Comparison of ENCODE assay signal across 10 cellular contexts in genomic region chr7:116805100-116805544, GRCh38. TPM values are rescaled to one million over a fixed set of nuclear protein-coding genes. Genes with fewer than 3 reads are reported as not detected.
DNase-seq lines count a peak whose midpoint lies in the region; ATAC-seq and TF ChIP-seq lines count a peak whose summit lies in the region.
"Had no signal": no experiment of that assay in that cellular context is flagged by ENCODE, and none has a peak within 500 bp of the region (broad histone marks: within the 10 kb centered on the region; RNA-seq: fewer than 3 reads in every experiment).

No MANE protein-coding gene starts in this region.

- intact Hi-C loops in sigmoid colon (cut with DNase I) = loop anchor here (5.0 kb wide), 4 partner anchors 278 to 633 kb away; partner anchors contain the start of gene CAV1
- intact Hi-C loops in activated CD4-positive, alpha-beta T cell treated with anti-CD3 and anti-CD28 coated beads for 36 hours (cut with DNase I, micrococcal nuclease) = loop anchor here in 1 of 2 experiments (5.0 kb wide), 1 partner anchor 548 kb away; no protein-coding TSS in a partner anchor

- no peaks in the 10 kb centered on the region for H3K79me2 ChIP-seq in GM23248 (ENCODE audit: insufficient read depth)

- H3K27ac Mint-ChIP-seq in activated CD4-positive, alpha-beta T cell treated with anti-CD3 and anti-CD28 coated beads for 36 hours = no peak overlapping the region

- no peaks in the 10 kb centered on the region for H4K20me1 ChIP-seq in GM23248 (ENCODE audit: insufficient read depth)

- peaks cover 16% of the 10 kb centered on the region for H3K4me1 Mint-ChIP-seq in activated CD4-positive, alpha-beta T cell treated with anti-CD3 and anti-CD28 coated beads for 36 hours

- H3K4me3 Mint-ChIP-seq in activated CD4-positive, alpha-beta T cell treated with anti-CD3 and anti-CD28 coated beads for 36 hours = no peak overlapping the region

- no peaks in the 10 kb centered on the region for H3K9me2 ChIP-seq in GM23248 (ENCODE audit: insufficient read depth)

- H2AFZ ChIP-seq in GM23248 = peak overlapping the region; percentile 56

- no peak for TF ChIP-seq CTCF in fibroblast of the aortic adventitia (IDR thresholded peaks at IDR 0.05; ENCODE audit: insufficient read depth, low read length)
- no peak for TF ChIP-seq CTCF in sigmoid colon (IDR thresholded peaks at IDR 0.05)

- H3K9me3 ChIP-seq in GM23248 (ENCODE audit: low read depth) (no peaks in the 10 kb centered on the region), sigmoid colon (no peaks in the 10 kb centered on the region)

- no peaks in the 10 kb centered on the region for H3K36me3 ChIP-seq in GM23248 (ENCODE audit: low read depth)
- no peaks in the 10 kb centered on the region for H3K36me3 ChIP-seq in sigmoid colon

- in situ Hi-C loops in GM23248 (cut with MboI) = loop anchor here (10.0 kb wide), 2 partner anchors 130 to 210 kb away; partner anchors contain the start of gene MET

- no peak for TF ChIP-seq POLR2A in sigmoid colon (IDR thresholded peaks at IDR 0.05)

- H3K27me3 ChIP-seq in GM23248 (replicated peaks; ENCODE audit: insufficient read depth) (no peaks in the 10 kb centered on the region), sigmoid colon (no peaks in the 10 kb centered on the region)

- H3K4me2 ChIP-seq in GM23248 (ENCODE audit: unreplicated experiment) = peak overlapping the region; percentile 15

- H3K27ac ChIP-seq in GM23248 = no peak overlapping the region
- peak overlapping the region in 3 of 4 donors; percentile 10 to 64 (median 20) for H3K27ac ChIP-seq in sigmoid colon

- no peak overlapping the region for H3K9ac ChIP-seq in GM23248

- H3K4me3 ChIP-seq in GM23248 (no peak overlapping the region), fibroblast of the aortic adventitia (ENCODE audit: low read depth, low read length) (no peak overlapping the region), sigmoid colon (no peak overlapping the region)

- 23 to 31% methylated on average over 7 of the region's 7 CpGs for WGBS in GM23248 (ENCODE audit: low coverage in 1 of 2, low lambda C conversion rate in 2 of 2, missing lambda C conversion rate in 2 of 2), 2 experiments
- 13 to 51% methylated on average over 7 of the region's 7 CpGs for WGBS in sigmoid colon, 2 donors

- CTCF ChIA-PET in activated CD4-positive, alpha-beta T cell treated with anti-CD3 and anti-CD28 coated beads for 36 hours (lab: Charles Lee) = interaction anchor here (1.9 kb wide), 1 partner anchor 214 kb away, joined by 9 read pairs; no protein-coding TSS in a partner anchor

- ATAC-seq in GM18519 (IDR thresholded peaks at IDR 0.05; ENCODE audit: low FRiP score, unreplicated experiment) = no peak
- ATAC-seq in activated CD4-positive, alpha-beta T cell treated with anti-CD3 and anti-CD28 coated beads for 36 hours = no peak

- POLR2A ChIA-PET in activated CD4-positive, alpha-beta T cell treated with anti-CD3 and anti-CD28 coated beads for 36 hours (lab: Charles Lee) = no interaction called here

- no peaks in the 10 kb centered on the region for H3K9me3 Mint-ChIP-seq in activated CD4-positive, alpha-beta T cell treated with anti-CD3 and anti-CD28 coated beads for 36 hours (ENCODE audit: low read depth)

- peaks cover 61% of the 10 kb centered on the region for H3K4me1 ChIP-seq in GM23248 (ENCODE audit: insufficient read depth)
- peaks cover 0 to 54% (median 38%) of the 10 kb centered on the region in 4 donors for H3K4me1 ChIP-seq in sigmoid colon

- H3F3A ChIP-seq in GM23248 (ENCODE audit: insufficient read depth) = peaks cover 42% of the 10 kb centered on the region

- peak in 2 of 4 donors; percentile 10 to 51 for TF ChIP-seq EP300 in sigmoid colon (IDR thresholded peaks at IDR 0.05)

- H3K36me3 Mint-ChIP-seq in activated CD4-positive, alpha-beta T cell treated with anti-CD3 and anti-CD28 coated beads for 36 hours (ENCODE audit: low read depth) = no peaks in the 10 kb centered on the region

- DNase-seq in GM23248 (peak; percentile 76), NCI-H82 (lab: John Stamatoyannopoulos, UW) (peak; percentile 90), fibroblast of the aortic adventitia (ENCODE audit: low read depth) (peak; percentile 81), sigmoid colon (no peak), NCI-H1105 treated with DMSO at 0.1 percent for 48 hours (lab: John Stamatoyannopoulos, UW) (no peak), hippocampal formation (lab: John Stamatoyannopoulos, UW) (no peak)
- no peak for DNase-seq in activated CD4-positive, alpha-beta T cell treated with anti-CD3 and anti-CD28 coated beads for 36 hours
- DNase-seq: NCI-H526 treated with DMSO at 0.1 percent for 48 hours, T1000 had no signal

- H3K27me3 Mint-ChIP-seq in activated CD4-positive, alpha-beta T cell treated with anti-CD3 and anti-CD28 coated beads for 36 hours = peaks cover 3% of the 10 kb centered on the region

RNA-seq across cellular contexts. Expression of gene CAPZA2, which starts 57.3 kb away (rescaled TPM):
- total RNA-seq in GM23248 (2014; rRNA removed; shearing (Covaris generic)) = 170 and 201 TPM in 2 replicates
- polyA plus RNA-seq in GM23248 (2016; fragmentation: Nextera tagmentation; extraction: Ambion mirVana) = 301 and 323 TPM in 2 replicates
- 174 and 246 TPM in 2 replicates for total RNA-seq in fibroblast of the aortic adventitia (ENCODE audit: low replicate concordance)
- 100 to 1,000 TPM; 189 to 242 (median 234) TPM for total RNA-seq in sigmoid colon
- 100 to 1,000 TPM in 2 of 3 donors, 10 to 100 TPM in 1; 75.3 to 159 (median 134) TPM for polyA plus RNA-seq in sigmoid colon
- 100 to 1,000 TPM; 173 to 262 TPM for total RNA-seq in activated CD4-positive, alpha-beta T cell treated with anti-CD3 and anti-CD28 coated beads for 36 hours

Comparison
In these comparisons a context has a peak if more than half of its experiments do, and no peak if none do; other contexts are left out.
1. DNase-seq: peak in GM23248 (single experiment), NCI-H82 (single experiment) and fibroblast of the aortic adventitia (single experiment); none in sigmoid colon (single experiment), NCI-H1105 treated with DMSO at 0.1 percent for 48 hours (single experiment), hippocampal formation (0 of 2) and activated CD4-positive, alpha-beta T cell treated with anti-CD3 and anti-CD28 coated beads for 36 hours (single experiment).